ENCODE assay signal across 14 cellular contexts in genomic region chr17:77042688-77043330, GRCh38.
DNase-seq lines count a peak whose midpoint lies in the region.
"Had no signal": no experiment of that assay in that cellular context is flagged by ENCODE, and none has a peak within 500 bp of the region (broad histone marks: within the 10 kb centered on the region; RNA-seq: fewer than 3 reads in every experiment).

No MANE protein-coding gene starts in this region.

- DNase-seq in NCI-H128 (lab: John Stamatoyannopoulos, UW; ENCODE audit: unreplicated experiment) (peak; percentile 16), NCI-H2107 (lab: John Stamatoyannopoulos, UW) (peak; percentile 44), putamen (ENCODE audit: low spot score) (peak; percentile 71), GM19240 (ENCODE audit: insufficient read length, low spot score) (no peak), cerebellar cortex (ENCODE audit: low spot score) (no peak), cerebellar nuclear complex (lab: John Stamatoyannopoulos, UW) (no peak)
- DNase-seq: activated CD4-positive, alpha-beta memory T cell treated with anti-CD3 and anti-CD28 coated beads for 36 hours; activated T-cell treated with anti-CD3 and anti-CD28 coated beads, Interleukin-2, amount 50 U/mL, for 1 hour; brain microvascular endothelial cell; left ventricle myocardium superior; stimulated activated CD4-positive, alpha-beta T cell treated with anti-CD3 and anti-CD28 coated beads, Interleukin-4, amount 100 ng/mL, for 4 hours; stimulated activated CD8-positive, alpha-beta memory T cell treated with anti-CD3 and anti-CD28 coated beads, Interleukin-4, amount 100 ng/mL, for 48 hours had no signal

- H3K27ac ChIP-seq in angular gyrus (ENCODE audit: low read depth, low read length), result peak overlapping the region; percentile 72
- H3K27ac ChIP-seq: brain microvascular endothelial cell, HL-60 had no signal

Comparison
In these comparisons a context has a peak if more than half of its experiments do, and no peak if none do; other contexts are left out.
1. DNase-seq: peak in NCI-H128 (single experiment), NCI-H2107 (single experiment) and putamen (single experiment); none in GM19240 (single experiment), cerebellar cortex (single experiment) and cerebellar nuclear complex (0 of 2).